12 cellular contexts compared by ENCODE assay signal in the genomic region with DNA sequence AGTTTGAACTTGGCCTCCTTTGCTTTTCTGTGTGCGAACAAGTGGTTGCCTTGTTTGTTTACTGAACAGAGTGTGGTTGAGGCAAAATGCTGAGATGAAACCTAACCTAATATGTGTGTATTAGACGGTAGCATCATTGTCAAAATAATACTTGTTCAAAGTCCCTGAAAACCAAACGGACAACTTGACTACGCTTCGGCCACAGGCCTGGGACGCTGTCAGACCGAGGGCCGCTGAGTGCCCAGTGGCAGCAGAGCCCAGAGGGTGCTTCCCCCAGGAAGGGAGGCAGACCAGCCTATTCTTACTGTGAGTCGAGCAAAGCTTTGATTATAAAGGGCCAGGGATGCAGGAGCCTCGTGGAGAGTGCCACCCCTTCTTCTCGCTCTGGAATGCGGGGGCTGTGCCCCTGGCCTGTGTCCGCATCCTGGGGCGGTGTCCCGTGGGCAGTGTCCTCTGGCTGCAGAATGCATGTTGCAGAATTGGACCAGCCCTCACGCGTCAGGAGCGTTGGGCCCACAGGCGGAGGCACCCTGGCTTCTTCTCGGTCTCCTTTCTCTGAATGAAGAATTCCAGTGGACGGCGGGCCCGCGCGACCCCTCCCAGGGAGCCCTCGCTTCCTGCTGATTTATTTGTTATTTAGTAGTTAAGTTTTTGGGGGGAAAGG. TPM values are rescaled to one million over a fixed set of nuclear protein-coding genes. Genes with fewer than 3 reads are reported as not detected.
A peak's percentile ranks its signal among the peaks of the same experiment; 100 is the strongest.
DNase-seq lines count a peak whose midpoint lies in the region; ATAC-seq and TF ChIP-seq lines count a peak whose summit lies in the region.
"Had no signal": no experiment of that assay in that cellular context is flagged by ENCODE, and none has a peak within 500 bp of the region (broad histone marks: within the 10 kb centered on the region; RNA-seq: fewer than 3 reads in every experiment).

No MANE protein-coding gene starts in this region.

- no peak for DNase-seq in activated naive CD4-positive, alpha-beta T cell (lab: John Stamatoyannopoulos, UW)
- DNase-seq in RWPE1 (ENCODE audit: low spot score) (no peak), LoVo (ENCODE audit: low spot score) (no peak), esophagus muscularis mucosa (ENCODE audit: extremely low spot score) (no peak)
- no peak for DNase-seq in effector memory CD4-positive, alpha-beta T cell
- DNase-seq: activated CD4-positive, CD25-positive, alpha-beta regulatory T cell; DND-41; MV-4-11; NCI-H2171 had no signal

- no peak for ATAC-seq in GM21390 (IDR thresholded peaks at IDR 0.05; ENCODE audit: unreplicated experiment)

- peaks cover 4% of the 10 kb centered on the region for H3K36me3 Mint-ChIP-seq in activated naive CD4-positive, alpha-beta T cell treated with anti-CD3 and anti-CD28 coated beads, Interleukin-2, amount 50 U/mL, for 24 hours

- H3K27ac ChIP-seq in RWPE1 (0 out of 2 replicates have a peak overlapping the region, but pooled peaks have one; percentile 6), thymus (ENCODE audit: low read depth) (peak overlapping the region; percentile 93), esophagus muscularis mucosa (replicated peaks in 1 of 4) (no peak overlapping the region)
- H3K27ac ChIP-seq in effector memory CD4-positive, alpha-beta T cell (ENCODE audit: insufficient read depth, low read length, poor library complexity, severe bottlenecking) = peak overlapping the region; percentile 46

- intact Hi-C loops in esophagus muscularis mucosa (cut with DNase I) = no loop called here

- POLR2A ChIA-PET in RWPE1 (lab: Yijun Ruan, JAX; ENCODE audit: low non-redundant PET) = no interaction called here

- TF ChIP-seq POLR2A in esophagus muscularis mucosa (IDR thresholded peaks at IDR 0.05; ENCODE audit: low read depth) = no peak

- H3K4me1 ChIP-seq in effector memory CD4-positive, alpha-beta T cell (ENCODE audit: control insufficient read depth, insufficient read depth, low read length, poor library complexity, severe bottlenecking) = peaks cover 48% of the 10 kb centered on the region
- H3K4me1 ChIP-seq in thymus (ENCODE audit: control insufficient read depth, insufficient read depth, low read length) (peaks cover 79% of the 10 kb centered on the region), esophagus muscularis mucosa (peaks cover 13 to 41% (median 35%) of the 10 kb centered on the region in 4 donors)

- H3K4me1 Mint-ChIP-seq in activated naive CD4-positive, alpha-beta T cell treated with anti-CD3 and anti-CD28 coated beads, Interleukin-2, amount 50 U/mL, for 24 hours = peaks cover 86% of the 10 kb centered on the region

- no peak for TF ChIP-seq CTCF in RWPE1 (conservative IDR thresholded peaks at IDR 0.05; ENCODE audit: low read depth)
- TF ChIP-seq CTCF in esophagus muscularis mucosa (IDR thresholded peaks at IDR 0.05) = no peak

- peaks cover 43% of the 10 kb centered on the region for H3K36me3 ChIP-seq in effector memory CD4-positive, alpha-beta T cell (ENCODE audit: control insufficient read depth, insufficient read depth, low read length)
- H3K36me3 ChIP-seq in thymus (ENCODE audit: control insufficient read depth, insufficient read depth) (peaks cover 50% of the 10 kb centered on the region), esophagus muscularis mucosa (peaks cover 18 to 57% (median 43%) of the 10 kb centered on the region in 4 donors)

- CTCF ChIA-PET in RWPE1 (lab: Yijun Ruan, JAX) = no interaction called here

- no peaks in the 10 kb centered on the region for H3K27me3 Mint-ChIP-seq in activated naive CD4-positive, alpha-beta T cell treated with anti-CD3 and anti-CD28 coated beads, Interleukin-2, amount 50 U/mL, for 24 hours

- H3K4me3 Mint-ChIP-seq in activated naive CD4-positive, alpha-beta T cell treated with anti-CD3 and anti-CD28 coated beads, Interleukin-2, amount 50 U/mL, for 24 hours = peak overlapping the region; percentile 97

- no peaks in the 10 kb centered on the region for H3K9me3 Mint-ChIP-seq in activated naive CD4-positive, alpha-beta T cell treated with anti-CD3 and anti-CD28 coated beads, Interleukin-2, amount 50 U/mL, for 24 hours

- peak overlapping the region; percentile 84 for H3K27ac Mint-ChIP-seq in activated naive CD4-positive, alpha-beta T cell treated with anti-CD3 and anti-CD28 coated beads, Interleukin-2, amount 50 U/mL, for 24 hours

- H3K4me3 ChIP-seq in effector memory CD4-positive, alpha-beta T cell (ENCODE audit: insufficient read depth, low read depth, low read length, poor library complexity, severe bottlenecking) = no peak overlapping the region
- H3K4me3 ChIP-seq in thymus (ENCODE audit: low read length) (peak overlapping the region; percentile 29), esophagus muscularis mucosa (no peak overlapping the region)

- WGBS in thymus = 87% methylated on average over 26 of the region's 26 CpGs
- 88% methylated on average over 23 of the region's 26 CpGs for WGBS in esophagus muscularis mucosa

- no peak for TF ChIP-seq EP300 in esophagus muscularis mucosa (IDR thresholded peaks at IDR 0.05)

- no peaks in the 10 kb centered on the region for H3K27me3 ChIP-seq in effector memory CD4-positive, alpha-beta T cell (replicated peaks; ENCODE audit: control insufficient read depth, insufficient read depth, low read length, poor library complexity, severe bottlenecking)
- H3K27me3 ChIP-seq in thymus (ENCODE audit: control insufficient read depth, insufficient read depth) = no peaks in the 10 kb centered on the region
- no peaks in the 10 kb centered on the region for H3K27me3 ChIP-seq in esophagus muscularis mucosa

- no peaks in the 10 kb centered on the region for H3K9me3 ChIP-seq in effector memory CD4-positive, alpha-beta T cell (ENCODE audit: control insufficient read depth, low read length)
- H3K9me3 ChIP-seq in thymus (ENCODE audit: control insufficient read depth) = no peaks in the 10 kb centered on the region
- no peaks in the 10 kb centered on the region for H3K9me3 ChIP-seq in esophagus muscularis mucosa

RNA-seq across cellular contexts. Expression of gene ACSF3, which starts 5.2 kb away (rescaled TPM):
- polyA plus RNA-seq in thymus = 47.2 TPM
- 10 to 100 TPM; 23.5 to 29.8 (median 27.2) TPM for total RNA-seq in esophagus muscularis mucosa

Comparison
In these comparisons a context has a peak if more than half of its experiments do, and no peak if none do; other contexts are left out.
1. H3K27ac ChIP-seq: peak in RWPE1 (single experiment), effector memory CD4-positive, alpha-beta T cell (single experiment) and thymus (single experiment); none in esophagus muscularis mucosa (0 of 4).